In genomic region chr10:112815238-112816032, GRCh38 we compare ENCODE assay signal across 9 cellular contexts.
DNase-seq lines count a peak whose midpoint lies in the region; ATAC-seq and TF ChIP-seq lines count a peak whose summit lies in the region.
"Had no signal": no experiment of that assay in that cellular context is flagged by ENCODE, and none has a peak within 500 bp of the region (broad histone marks: within the 10 kb centered on the region; RNA-seq: fewer than 3 reads in every experiment).

No MANE protein-coding gene starts in this region.

- TF ChIP-seq POLR2A in suprapubic skin (IDR thresholded peaks at IDR 0.05), result no peak

- DNase-seq in CD1c-positive myeloid dendritic cell (ENCODE audit: extremely low spot score), result peak; percentile 22
- DNase-seq in MG63, result peak; percentile 44
- peak; percentile 77 to 89 for DNase-seq in dermis microvascular lymphatic vessel endothelial cell (ENCODE audit: low read depth in 2 of 2)
- peak; percentile 56 for DNase-seq in myocyte (ENCODE audit: low read depth)
- no peak for DNase-seq in left colon
- no peak for DNase-seq in activated CD4-positive, alpha-beta memory T cell treated with anti-CD3 and anti-CD28 coated beads, Interleukin-2, amount 10 ng/mL, durations not matched to agents 7 days and 5 days
- DNase-seq in activated CD4-positive, alpha-beta T cell treated with anti-CD3 and anti-CD28 coated beads, Interleukin-2, amount 50 U/mL, for 4 hours, result no peak
- DNase-seq in suprapubic skin (ENCODE audit: low spot score in 2 of 2), result no peak
- DNase-seq: activated CD8-positive, alpha-beta memory T cell treated with anti-CD3 and anti-CD28 coated beads, Interleukin-2, amount 50 U/mL, for 4 hours had no signal

- CTCF ChIA-PET in activated CD4-positive, alpha-beta memory T cell treated with anti-CD3 and anti-CD28 coated beads, Interleukin-2, amount 10 ng/mL, durations not matched to agents 7 days and 5 days (lab: Charles Lee), result no interaction called here

- H3K36me3 ChIP-seq in MG63 (no peaks in the 10 kb centered on the region), suprapubic skin (no peaks in the 10 kb centered on the region)

- peaks cover 10% of the 10 kb centered on the region for H3K36me3 Mint-ChIP-seq in activated CD4-positive, alpha-beta memory T cell treated with anti-CD3 and anti-CD28 coated beads, Interleukin-2, amount 10 ng/mL, durations not matched to agents 7 days and 5 days (ENCODE audit: low read depth)

- 62% methylated on average over 16 of the region's 16 CpGs for WGBS in suprapubic skin

- no peak for TF ChIP-seq EP300 in suprapubic skin (IDR thresholded peaks at IDR 0.05)

- ATAC-seq in left colon, result no peak

- H3K4me1 Mint-ChIP-seq in activated CD4-positive, alpha-beta memory T cell treated with anti-CD3 and anti-CD28 coated beads, Interleukin-2, amount 10 ng/mL, durations not matched to agents 7 days and 5 days, result peaks cover 34% of the 10 kb centered on the region

- intact Hi-C loops in left colon (cut with DNase I, micrococcal nuclease), result no loop called here

- TF ChIP-seq CTCF in suprapubic skin (IDR thresholded peaks at IDR 0.05), result no peak

- no peaks in the 10 kb centered on the region for H3K9me3 Mint-ChIP-seq in activated CD4-positive, alpha-beta memory T cell treated with anti-CD3 and anti-CD28 coated beads, Interleukin-2, amount 10 ng/mL, durations not matched to agents 7 days and 5 days

- H3K9me3 ChIP-seq in MG63 (no peaks in the 10 kb centered on the region), suprapubic skin (no peaks in the 10 kb centered on the region)

- H3K27ac Mint-ChIP-seq in activated CD4-positive, alpha-beta memory T cell treated with anti-CD3 and anti-CD28 coated beads, Interleukin-2, amount 10 ng/mL, durations not matched to agents 7 days and 5 days, result no peak overlapping the region

- no peak overlapping the region for H3K4me3 Mint-ChIP-seq in activated CD4-positive, alpha-beta memory T cell treated with anti-CD3 and anti-CD28 coated beads, Interleukin-2, amount 10 ng/mL, durations not matched to agents 7 days and 5 days

- POLR2A ChIA-PET in activated CD4-positive, alpha-beta memory T cell treated with anti-CD3 and anti-CD28 coated beads, Interleukin-2, amount 10 ng/mL, durations not matched to agents 7 days and 5 days (lab: Charles Lee), result no interaction called here

- no peak overlapping the region for H3K27ac ChIP-seq in suprapubic skin

- H3K27me3 Mint-ChIP-seq in activated CD4-positive, alpha-beta memory T cell treated with anti-CD3 and anti-CD28 coated beads, Interleukin-2, amount 10 ng/mL, durations not matched to agents 7 days and 5 days, result no peaks in the 10 kb centered on the region

- no peak overlapping the region for H3K4me3 ChIP-seq in MG63
- H3K4me3 ChIP-seq in suprapubic skin, result no peak overlapping the region

- H3K27me3 ChIP-seq in MG63 (no peaks in the 10 kb centered on the region), suprapubic skin (no peaks in the 10 kb centered on the region)

- peaks cover 12% of the 10 kb centered on the region for H3K4me1 ChIP-seq in suprapubic skin

Comparison
In these comparisons a context has a peak if more than half of its experiments do, and no peak if none do; other contexts are left out.
1. DNase-seq: peak in CD1c-positive myeloid dendritic cell (single experiment), MG63 (single experiment), dermis microvascular lymphatic vessel endothelial cell (2 of 2) and myocyte (single experiment); none in left colon (0 of 2), activated CD4-positive, alpha-beta memory T cell treated with anti-CD3 and anti-CD28 coated beads, Interleukin-2, amount 10 ng/mL, durations not matched to agents 7 days and 5 days (single experiment), activated CD4-positive, alpha-beta T cell treated with anti-CD3 and anti-CD28 coated beads, Interleukin-2, amount 50 U/mL, for 4 hours (0 of 2) and suprapubic skin (0 of 2).